In the genomic region with DNA sequence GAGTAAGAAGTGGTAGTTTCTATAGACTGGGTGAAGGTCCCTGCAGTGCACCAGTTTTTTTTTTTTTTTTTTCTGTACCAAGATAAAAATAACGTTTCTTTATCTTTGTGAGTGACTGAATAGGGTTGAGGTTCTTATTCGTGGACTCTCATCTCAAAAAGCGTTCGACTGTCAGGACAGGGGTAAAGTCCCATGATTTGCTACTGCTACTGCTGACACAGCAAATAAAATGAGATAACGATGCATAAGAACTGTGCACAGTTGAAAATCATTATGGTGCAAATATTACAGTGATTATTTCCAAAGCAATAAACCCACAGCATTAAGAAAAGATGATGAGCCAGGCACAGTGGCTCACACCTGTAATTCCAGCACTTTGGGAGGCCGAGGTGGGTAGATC, we compare ENCODE assay signal across 1 cellular context.
TF ChIP-seq lines count a peak whose summit lies in the region.

No MANE protein-coding gene starts in this region.

TF ChIP-seq in H1, 55 proteins besides CTCF, POLR2A, EP300 and RAD21:
- TF ChIP-seq MAFK (IDR thresholded peaks at IDR 0.05; ENCODE audit: low read depth, low read length), result peak; percentile 56; the same call in 1 of the 2 replicates
- TF ChIP-seq BCL11A (IDR thresholded peaks at IDR 0.05; ENCODE audit: low read depth in 2 of 2, low read length in 2 of 2), result no peak
